ENCODE assay signal across 24 cellular contexts in the genomic region with DNA sequence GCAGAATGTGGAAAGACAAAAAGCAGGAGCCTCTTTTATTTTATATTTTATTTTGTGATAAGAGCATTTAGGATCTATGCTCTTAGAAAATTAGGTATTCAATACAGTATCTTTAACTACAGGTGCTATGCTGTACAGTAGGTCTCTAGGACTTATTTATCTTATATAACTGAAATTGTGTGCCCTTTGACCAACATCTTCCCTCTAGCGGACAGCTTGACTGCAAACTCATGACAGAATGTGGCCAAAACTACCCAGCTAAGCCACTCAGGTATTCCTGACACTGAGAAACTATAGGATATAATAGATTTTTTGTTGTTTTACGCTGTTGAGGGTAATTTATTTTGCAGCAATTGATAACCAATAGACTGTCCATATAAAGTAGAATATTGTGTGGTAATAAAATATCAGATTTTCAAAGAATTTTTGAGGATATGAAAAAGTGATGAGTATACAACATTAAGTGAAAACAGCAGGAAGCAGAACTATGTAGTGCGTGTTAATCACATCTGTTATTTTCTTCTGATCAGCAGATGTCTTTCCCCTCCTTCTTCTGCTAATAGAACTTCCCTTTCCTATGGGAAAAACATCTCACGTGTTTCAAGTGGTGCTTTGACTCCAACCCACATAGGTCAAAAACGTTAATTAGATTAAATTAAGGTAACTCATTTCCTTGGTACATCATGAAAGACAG.
"Had no signal": no experiment of that assay in that cellular context is flagged by ENCODE, and none has a peak within 500 bp of the region (broad histone marks: within the 10 kb centered on the region; RNA-seq: fewer than 3 reads in every experiment).

No MANE protein-coding gene starts in this region.

- ATAC-seq: gastroesophageal sphincter; left colon; naive thymus-derived CD8-positive, alpha-beta T cell; stimulated activated naive CD8-positive, alpha-beta T cell treated with anti-CD3 and anti-CD28 coated beads, Interleukin-15, Interleukin-2, amounts not matched to agents 100 U/mL and 50 U/mL, for 24 hours had no signal

- H3K9me3 ChIP-seq: breast epithelium, colonic mucosa, esophagus squamous epithelium, gastroesophageal sphincter, thyroid gland had no signal

- H3K4me1 ChIP-seq: breast epithelium, gastroesophageal sphincter, neural progenitor cell had no signal

- H3K4me3 ChIP-seq: breast epithelium, colonic mucosa, esophagus squamous epithelium, gastroesophageal sphincter, neural progenitor cell, thyroid gland had no signal

- H3K27ac ChIP-seq: colonic mucosa, gastroesophageal sphincter, neural progenitor cell, thyroid gland had no signal

- FAIRE-seq: urothelium cell line had no signal

- H3K27me3 ChIP-seq: breast epithelium, colonic mucosa, esophagus squamous epithelium, gastroesophageal sphincter, neural progenitor cell, thyroid gland had no signal

- H3K9ac ChIP-seq: neural progenitor cell had no signal

- DNase-seq: activated B cell treated with CpG ODN at 0.5 μM for 24 hours; activated CD4-positive, alpha-beta T cell treated with anti-CD3 and anti-CD28 coated beads for 4 hours; activated CD4-positive, alpha-beta T cell treated with anti-CD3 and anti-CD28 coated beads, Interleukin-2, amount 50 U/mL, for 48 hours; activated naive CD4-positive, alpha-beta T cell treated with Interleukin-2 at 50 U/mL for 16 hours; activated naive CD8-positive, alpha-beta T cell treated with anti-CD3 and anti-CD28 coated beads for 36 hours; activated T-cell treated with anti-CD3 and anti-CD28 coated beads, Interleukin-2, amount 50 U/mL, for 48 hours; amniotic stem cell; colonic mucosa; esophagus squamous epithelium; head of caudate nucleus; islet precursor cell; left colon; mammary epithelial cell; naive thymus-derived CD8-positive, alpha-beta T cell; posterior cingulate gyrus; stimulated activated CD4-positive, alpha-beta T cell treated with anti-CD3 and anti-CD28 coated beads, Interleukin-12 subunit alpha, Interleukin-12 subunit beta, amount 100 ng/mL, for 4 hours; stimulated activated CD4-positive, alpha-beta T cell treated with anti-CD3 and anti-CD28 coated beads, Interleukin-4, amount 100 ng/mL, for 4 hours; stimulated activated naive CD8-positive, alpha-beta T cell treated with anti-CD3 and anti-CD28 coated beads, Interleukin-15, Interleukin-2, amounts not matched to agents 100 U/mL and 50 U/mL, for 24 hours; T1000; thyroid gland had no signal

- H3K36me3 ChIP-seq: breast epithelium, colonic mucosa, esophagus squamous epithelium, gastroesophageal sphincter, neural progenitor cell, thyroid gland had no signal

- H2AFZ ChIP-seq: neural progenitor cell had no signal

- H3K4me2 ChIP-seq: neural progenitor cell had no signal
